In genomic region chr10:5946419-5946775, GRCh38 we compare ENCODE assay signal across 9 cellular contexts. TPM values are rescaled to one million over a fixed set of nuclear protein-coding genes. Genes with fewer than 3 reads are reported as not detected.
DNase-seq lines count a peak whose midpoint lies in the region; ATAC-seq, FAIRE-seq and TF ChIP-seq lines count a peak whose summit lies in the region.
"Not testable (repeated sequence)": the region's sequence is repeated elsewhere in the genome, so short reads cannot be mapped to it uniquely, and the experiment has no call there.
"Had no signal": no experiment of that assay in that cellular context is flagged by ENCODE, and none has a peak within 500 bp of the region (broad histone marks: within the 10 kb centered on the region; RNA-seq: fewer than 3 reads in every experiment).

No MANE protein-coding gene starts in this region.

- H3K9me3 Mint-ChIP-seq in astrocyte (ENCODE audit: unreplicated experiment), result not testable (repeated sequence)

- H3K27ac ChIP-seq in AG04450 (ENCODE audit: low read depth, low read length) (peak overlapping the region; percentile 100), RWPE2 (ENCODE audit: poor library complexity, severe bottlenecking) (peak overlapping the region; percentile 69), astrocyte (ENCODE audit: low read depth, low read length) (peak overlapping the region; percentile 100), endothelial cell of umbilical vein (ENCODE audit: insufficient read depth, low read depth, low read length) (peak overlapping the region; percentile 99), hepatocyte (peak overlapping the region; percentile 85), sigmoid colon (peak overlapping the region; percentile 77 to 83 (median 80)), thoracic aorta (peak overlapping the region; percentile 97 to 99)

- intact Hi-C loops in endothelial cell of umbilical vein (cut with micrococcal nuclease), result loop anchor here (5.0 kb wide), 2 partner anchors 206 to 256 kb away; partner anchors contain the start of gene PFKFB3
- intact Hi-C loops in sigmoid colon (cut with DNase I), result not testable (repeated sequence)

- H3K9ac ChIP-seq in astrocyte (ENCODE audit: low read length), result peak overlapping the region; percentile 78
- H3K9ac ChIP-seq in endothelial cell of umbilical vein (replicated peaks; ENCODE audit: extremely low read depth, insufficient read depth, low read length), result peak overlapping the region; percentile 89
- peak overlapping the region; percentile 1 for H3K9ac ChIP-seq in mucosa of stomach (ENCODE audit: low read length)

- not testable (repeated sequence) for H3K9me3 ChIP-seq in AG04450 (ENCODE audit: control insufficient read depth, insufficient read depth, low read length); RWPE2 (ENCODE audit: severe bottlenecking); astrocyte (ENCODE audit: insufficient read depth, low read depth, low read length); endothelial cell of umbilical vein (replicated peaks; ENCODE audit: control insufficient read depth, insufficient read depth, low read length); hepatocyte (ENCODE audit: low read depth); mucosa of stomach (ENCODE audit: control insufficient read depth, low read length); sigmoid colon; thoracic aorta

- not testable (repeated sequence) for TF ChIP-seq CTCF in AG04450 (IDR thresholded peaks at IDR 0.05; ENCODE audit: low read depth, low read length); RWPE2 (IDR thresholded peaks at IDR 0.05; ENCODE audit: poor library complexity, severe bottlenecking); astrocyte (IDR thresholded peaks at IDR 0.05; ENCODE audit: insufficient read depth, low read depth, low read length); endothelial cell of umbilical vein (IDR thresholded peaks at IDR 0.05; ENCODE audit: extremely low read depth in 1 of 2, insufficient read depth in 1 of 2, low read depth in 1 of 2, low read length in 2 of 2); hepatocyte (IDR thresholded peaks at IDR 0.05; ENCODE audit: poor library complexity); sigmoid colon (IDR thresholded peaks at IDR 0.05); thoracic aorta (IDR thresholded peaks at IDR 0.05)

- FAIRE-seq in astrocyte (lab: Jason Lieb, UNC); endothelial cell of umbilical vein (lab: Jason Lieb, UNC): not testable (repeated sequence)

- not testable (repeated sequence) for H3K4me3 ChIP-seq in AG04450 (ENCODE audit: low read depth, low read length); RWPE2 (ENCODE audit: severe bottlenecking); endothelial cell of umbilical vein (replicated peaks in 1 of 3; ENCODE audit: insufficient read depth in 1 of 3, low read depth in 1 of 3, low read length in 3 of 3); hepatocyte; mucosa of stomach (ENCODE audit: low read length); sigmoid colon
- H3K4me3 ChIP-seq in astrocyte (ENCODE audit: insufficient read depth, low read depth, low read length) (peak overlapping the region; percentile 29), thoracic aorta (peak overlapping the region; percentile 64)

- H3K4me2 ChIP-seq in astrocyte (ENCODE audit: low read length) (peak overlapping the region; percentile 76), endothelial cell of umbilical vein (ENCODE audit: insufficient read depth, low read length) (peak overlapping the region; percentile 72)
- H3K4me2 ChIP-seq in hepatocyte, result not testable (repeated sequence)

- ATAC-seq in RWPE2 (ENCODE audit: low read depth); thoracic aorta (ENCODE audit: insufficient number of reproducible peaks, low FRiP score, low read depth): not testable (repeated sequence)

- H3K27ac Mint-ChIP-seq in astrocyte (ENCODE audit: unreplicated experiment), result not testable (repeated sequence)

- H3K4me1 ChIP-seq in RWPE2 (ENCODE audit: insufficient read depth, poor library complexity, severe bottlenecking), result peaks cover 34% of the 10 kb centered on the region
- H3K4me1 ChIP-seq in astrocyte (ENCODE audit: insufficient read depth, low read length), result peaks cover 35% of the 10 kb centered on the region
- peaks cover 55% of the 10 kb centered on the region for H3K4me1 ChIP-seq in endothelial cell of umbilical vein (ENCODE audit: control insufficient read depth, extremely low read depth, insufficient read depth, low read length)
- peaks cover 12% of the 10 kb centered on the region for H3K4me1 ChIP-seq in hepatocyte (ENCODE audit: insufficient read depth)
- peaks cover 45% of the 10 kb centered on the region for H3K4me1 ChIP-seq in mucosa of stomach (ENCODE audit: control insufficient read depth, insufficient read depth, low read length)
- peaks cover 0 to 45% (median 31%) of the 10 kb centered on the region in 4 donors for H3K4me1 ChIP-seq in sigmoid colon
- peaks cover 39 to 74% of the 10 kb centered on the region in 2 donors for H3K4me1 ChIP-seq in thoracic aorta (ENCODE audit: control insufficient read depth in 1 of 2, low read depth in 2 of 2)

- not testable (repeated sequence) for BruUV-seq in endothelial cell of umbilical vein (replicated peaks; lab: Mats Ljungman, UMichigan)

- POLR2A ChIA-PET in AG04450 (lab: Yijun Ruan, JAX) (interaction anchor here (1.0 to 2.6 kb wide), 2 partner anchors 8 to 140 kb away, joined by 5 to 6 read pairs; no protein-coding TSS in a partner anchor), endothelial cell of umbilical vein (lab: Charles Lee) (interaction anchor here (0.7 kb wide), 1 partner anchor 221 kb away, joined by 5 read pairs; no protein-coding TSS in a partner anchor)

- not testable (repeated sequence) for H3K9me1 ChIP-seq in endothelial cell of umbilical vein (replicated peaks; ENCODE audit: control insufficient read depth, extremely low read depth, insufficient read depth, low read length)

- not testable (repeated sequence) for H3K27me3 Mint-ChIP-seq in astrocyte (ENCODE audit: low read depth, unreplicated experiment)

- H2AFZ ChIP-seq in astrocyte (ENCODE audit: low read depth, low read length) (peak overlapping the region; percentile 76), endothelial cell of umbilical vein (ENCODE audit: low read depth, low read length) (peak overlapping the region; percentile 12)
- not testable (repeated sequence) for H2AFZ ChIP-seq in hepatocyte

- not testable (repeated sequence) for H3K36me3 Mint-ChIP-seq in astrocyte (ENCODE audit: low read depth, unreplicated experiment)

- not testable (repeated sequence) for H3K4me3 Mint-ChIP-seq in astrocyte (ENCODE audit: unreplicated experiment)

- not testable (repeated sequence) for H3K9me2 ChIP-seq in hepatocyte (replicated peaks; ENCODE audit: insufficient read depth)

- not testable (repeated sequence) for H4K20me1 ChIP-seq in astrocyte (ENCODE audit: insufficient read depth, low read length); endothelial cell of umbilical vein (replicated peaks; ENCODE audit: control insufficient read depth, extremely low read depth, insufficient read depth, low read length); hepatocyte (ENCODE audit: insufficient read depth, poor library complexity, severe bottlenecking)

- dilution Hi-C loops in endothelial cell of umbilical vein (cut with MboI; ENCODE audit: extremely low pct_ligation_motif_present, low sequenced_read_pairs), result not testable (repeated sequence)

- peaks cover 32% of the 10 kb centered on the region for H3K4me1 Mint-ChIP-seq in astrocyte (ENCODE audit: low read depth, unreplicated experiment)

- H3K79me2 ChIP-seq in astrocyte (ENCODE audit: insufficient read depth, low read length); endothelial cell of umbilical vein (ENCODE audit: control insufficient read depth, insufficient read depth, low read length); hepatocyte: not testable (repeated sequence)

- CTCF ChIA-PET in AG04450 (lab: Charles Lee), result not testable (repeated sequence)
- CTCF ChIA-PET in endothelial cell of umbilical vein (lab: Charles Lee), result interaction anchor here (0.9 to 3.2 kb wide), 5 partner anchors 67 to 455 kb away, joined by 3 to 32 read pairs (median 4); partner anchors contain the start of gene PFKFB3

- 96% methylated on average over 10 of the region's 10 CpGs for WGBS in hepatocyte (ENCODE audit: low lambda C conversion rate, missing lambda C conversion rate)
- 84 to 90% methylated on average over 10 of the region's 10 CpGs for WGBS in sigmoid colon, 2 donors

- DNase-seq in AG04450 (ENCODE audit: low read depth, low spot score); RWPE2 (ENCODE audit: low spot score); astrocyte (ENCODE audit: low read depth); endothelial cell of umbilical vein (ENCODE audit: low read depth, low spot score); hepatocyte (ENCODE audit: low spot score); thoracic aorta (ENCODE audit: low spot score): not testable (repeated sequence)
- peak; percentile 60 for DNase-seq in sigmoid colon

- not testable (repeated sequence) for TF ChIP-seq EP300 in sigmoid colon (IDR thresholded peaks at IDR 0.05)

- not testable (repeated sequence) for TF ChIP-seq POLR2A in endothelial cell of umbilical vein (IDR thresholded peaks at IDR 0.05; ENCODE audit: low read depth, low read length); sigmoid colon (IDR thresholded peaks at IDR 0.05)

- H3K36me3 ChIP-seq in RWPE2 (ENCODE audit: low read depth); astrocyte (ENCODE audit: insufficient read depth, low read length); endothelial cell of umbilical vein (ENCODE audit: control insufficient read depth in 2 of 2, extremely low read depth in 1 of 2, insufficient read depth in 2 of 2, low read length in 2 of 2); hepatocyte (replicated peaks; ENCODE audit: insufficient read depth, low read depth); mucosa of stomach (ENCODE audit: control insufficient read depth, insufficient read depth, low read length); sigmoid colon; thoracic aorta: not testable (repeated sequence)

- not testable (repeated sequence) for H3K27me3 ChIP-seq in AG04450 (ENCODE audit: control insufficient read depth, insufficient read depth, low read length); RWPE2 (ENCODE audit: insufficient read depth, poor library complexity, severe bottlenecking); astrocyte (ENCODE audit: insufficient read depth, low read length); endothelial cell of umbilical vein (ENCODE audit: control insufficient read depth in 2 of 2, insufficient read depth in 2 of 2, low read length in 2 of 2); hepatocyte; mucosa of stomach (ENCODE audit: control insufficient read depth, insufficient read depth, low read length); sigmoid colon; thoracic aorta (replicated peaks; ENCODE audit: insufficient read depth)

RNA-seq across cellular contexts. Expression of gene IL15RA, which starts 30.9 kb away (rescaled TPM):
- polyA plus RNA-seq in AG04450 (2011; rRNA removed) (3.5 and 4.4 TPM in 2 replicates), endothelial cell of umbilical vein (20.6 and 25.1 TPM in 2 replicates), hepatocyte (3.8 and 4.2 TPM in 2 replicates), sigmoid colon (10 to 100 TPM in 2 of 3 donors, 1 to 10 TPM in 1; 5.5 to 23.7 (median 16.8) TPM)
- 3.6 and 4.8 TPM in 2 replicates for polyA minus RNA-seq in AG04450 (2011; rRNA and poly(A)+ RNA removed)
- total RNA-seq in astrocyte (2.9 and 3.1 TPM in 2 replicates), endothelial cell of umbilical vein (16.1 and 18.8 TPM in 2 replicates), hepatocyte (2.4 and 4.1 TPM in 2 replicates), sigmoid colon (10 to 100 TPM; 11.0 to 16.4 (median 13.9) TPM), thoracic aorta (10 to 100 TPM; 34.4 to 44.1 TPM)
- 19.8 and 24.2 TPM in 2 replicates for polyA plus RNA-seq in endothelial cell of umbilical vein (2011; cell fraction: cytosol; rRNA removed)
- polyA plus RNA-seq in endothelial cell of umbilical vein (2011; cell fraction: nucleus; rRNA removed), result 11.9 and 12.5 TPM in 2 replicates
- 20.9 and 22.3 TPM in 2 replicates for polyA plus RNA-seq in endothelial cell of umbilical vein (2012)
- 6.8 and 10.8 TPM in 2 replicates for polyA minus RNA-seq in endothelial cell of umbilical vein
- polyA minus RNA-seq in endothelial cell of umbilical vein (2011; cell fraction: cytosol; rRNA and poly(A)+ RNA removed), result 2.2 TPM
- 2.8 and 3.0 TPM in 2 replicates for polyA minus RNA-seq in endothelial cell of umbilical vein (2011; cell fraction: nucleus; rRNA and poly(A)+ RNA removed)
- total RNA-seq: neural crest cell had no signal

RNA-seq across cellular contexts. Expression of gene FBH1, which starts 56.4 kb away (rescaled TPM):
- polyA plus RNA-seq in AG04450 (2011; rRNA removed) (65.2 and 77.5 TPM in 2 replicates), endothelial cell of umbilical vein (66.1 and 71.4 TPM in 2 replicates), hepatocyte (72.9 and 80.3 TPM in 2 replicates), sigmoid colon (10 to 100 TPM; 31.2 to 52.0 (median 49.2) TPM)
- 136 and 167 TPM in 2 replicates for polyA minus RNA-seq in AG04450 (2011; rRNA and poly(A)+ RNA removed)
- total RNA-seq in astrocyte (71.5 and 73.3 TPM in 2 replicates), endothelial cell of umbilical vein (86.1 and 97.0 TPM in 2 replicates), hepatocyte (66.1 and 66.4 TPM in 2 replicates), sigmoid colon (10 to 100 TPM; 68.7 to 85.9 (median 80.4) TPM), thoracic aorta (10 to 100 TPM; 93.7 to 94.1 TPM)
- polyA plus RNA-seq in endothelial cell of umbilical vein (2011; cell fraction: cytosol; rRNA removed), result 81.4 and 81.8 TPM in 2 replicates
- polyA plus RNA-seq in endothelial cell of umbilical vein (2011; cell fraction: nucleus; rRNA removed), result 185 and 232 TPM in 2 replicates
- 61.8 and 67.5 TPM in 2 replicates for polyA plus RNA-seq in endothelial cell of umbilical vein (2012)
- 205 and 241 TPM in 2 replicates for polyA minus RNA-seq in endothelial cell of umbilical vein
- 29.7 TPM for polyA minus RNA-seq in endothelial cell of umbilical vein (2011; cell fraction: cytosol; rRNA and poly(A)+ RNA removed)
- 91.8 and 125 TPM in 2 replicates for polyA minus RNA-seq in endothelial cell of umbilical vein (2011; cell fraction: nucleus; rRNA and poly(A)+ RNA removed)

RNA-seq across cellular contexts. Expression of gene ANKRD16, which starts 56.7 kb away (rescaled TPM):
- 5.9 and 6.7 TPM in 2 replicates for polyA plus RNA-seq in AG04450 (2011; rRNA removed)
- polyA minus RNA-seq in AG04450 (2011; rRNA and poly(A)+ RNA removed), result 13.3 and 24.0 TPM in 2 replicates
- total RNA-seq in astrocyte, result 4.9 TPM in 2 replicates
- 4.4 and 6.9 TPM in 2 replicates for total RNA-seq in endothelial cell of umbilical vein
- 8.0 and 9.4 TPM in 2 replicates for polyA plus RNA-seq in endothelial cell of umbilical vein
- 6.6 and 7.4 TPM in 2 replicates for polyA plus RNA-seq in endothelial cell of umbilical vein (2011; cell fraction: cytosol; rRNA removed)
- polyA plus RNA-seq in endothelial cell of umbilical vein (2011; cell fraction: nucleus; rRNA removed), result 8.2 and 10.5 TPM in 2 replicates
- 4.1 and 4.6 TPM in 2 replicates for polyA plus RNA-seq in endothelial cell of umbilical vein (2012)
- polyA minus RNA-seq in endothelial cell of umbilical vein, result 14.9 and 29.1 TPM in 2 replicates
- 5.6 TPM for polyA minus RNA-seq in endothelial cell of umbilical vein (2011; cell fraction: cytosol; rRNA and poly(A)+ RNA removed)
- 7.4 and 8.0 TPM in 2 replicates for polyA minus RNA-seq in endothelial cell of umbilical vein (2011; cell fraction: nucleus; rRNA and poly(A)+ RNA removed)
- 4.6 and 6.8 TPM in 2 replicates for total RNA-seq in hepatocyte
- polyA plus RNA-seq in hepatocyte, result 11.5 and 15.7 TPM in 2 replicates
- total RNA-seq in sigmoid colon, result 10 to 100 TPM in 1 of 4 donors, 1 to 10 TPM in 3; 8.6 to 11.4 (median 9.4) TPM
- 1 to 10 TPM; 1.6 to 6.1 (median 5.4) TPM for polyA plus RNA-seq in sigmoid colon
- 10 to 100 TPM; 10.4 to 15.0 TPM for total RNA-seq in thoracic aorta

Comparison
In these comparisons a context has a peak if more than half of its experiments do, and no peak if none do; other contexts are left out.
1. H3K9ac ChIP-seq: peak in every context shown above with its lines; median percentile 89 in endothelial cell of umbilical vein; 78 in astrocyte; 1 in mucosa of stomach.